ENCODE assay signal across 17 cellular contexts in the genomic region with DNA sequence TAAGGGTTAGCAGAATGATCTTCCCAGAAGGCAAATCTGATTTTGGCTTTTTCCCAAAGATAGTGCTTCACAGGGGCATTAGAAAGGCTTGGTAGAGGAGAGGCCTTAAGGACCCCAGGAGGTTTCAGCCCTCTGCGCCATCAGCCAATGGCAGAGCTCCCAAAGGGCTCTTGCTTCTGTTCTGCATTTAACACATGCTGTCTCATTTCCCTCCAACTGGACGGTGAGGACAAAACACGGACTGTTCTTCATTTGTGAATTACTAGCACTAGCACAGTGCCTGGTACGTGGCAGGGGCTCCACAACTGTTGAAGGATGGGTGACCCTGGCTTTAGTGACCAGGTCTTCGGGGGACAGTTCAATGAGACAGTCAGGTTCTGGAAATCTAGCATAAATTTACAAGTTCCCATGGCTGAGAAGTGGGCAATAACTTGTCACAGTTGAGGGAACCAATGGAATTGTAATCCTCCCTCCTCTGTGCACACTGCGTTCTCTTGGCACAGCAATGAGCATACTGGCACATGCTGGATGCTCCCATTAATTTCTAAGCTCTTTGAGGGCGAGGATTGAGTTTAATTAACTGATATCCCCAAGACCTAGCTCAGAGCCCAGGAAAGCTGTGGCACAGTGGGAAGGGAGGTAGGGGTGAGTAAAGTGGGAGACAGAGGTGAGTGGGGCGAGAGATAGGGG.
"Had no signal": no experiment of that assay in that cellular context is flagged by ENCODE, and none has a peak within 500 bp of the region (broad histone marks: within the 10 kb centered on the region; RNA-seq: fewer than 3 reads in every experiment).

No MANE protein-coding gene starts in this region.

- H3K27me3 Mint-ChIP-seq: activated CD4-positive, alpha-beta T cell treated with anti-CD3 and anti-CD28 coated beads, Interleukin-2, amount 10 ng/mL, durations not matched to agents 24 days and 14 days; activated naive CD8-positive, alpha-beta T cell; central memory CD8-positive, alpha-beta T cell; memory B cell; naive thymus-derived CD8-positive, alpha-beta T cell; progenitor cell of endocrine pancreas had no signal

- H3K27ac ChIP-seq: brain microvascular endothelial cell, thoracic aorta had no signal

- H3K27me3 ChIP-seq: brain microvascular endothelial cell, esophagus squamous epithelium had no signal

- H3K9me3 ChIP-seq: esophagus squamous epithelium, left ventricle myocardium inferior, thoracic aorta had no signal

- DNase-seq: activated CD4-positive, alpha-beta T cell treated with anti-CD3 and anti-CD28 coated beads, Interleukin-2, amount 10 ng/mL, durations not matched to agents 24 days and 14 days; activated CD8-positive, alpha-beta memory T cell treated with anti-CD3 and anti-CD28 coated beads, Interleukin-2, amount 50 U/mL, for 48 hours; activated gamma-delta T cell treated with Interleukin-2 at 50 U/mL for 16 hours; activated T-cell treated with anti-CD3 and anti-CD28 coated beads, Interleukin-2, amount 50 U/mL, for 72 hours; amniotic stem cell; brain microvascular endothelial cell; effector CD8-positive, alpha-beta T cell; esophagus squamous epithelium; left ventricle myocardium inferior; naive thymus-derived CD8-positive, alpha-beta T cell; right cardiac atrium had no signal

- H3K4me3 Mint-ChIP-seq: activated CD4-positive, alpha-beta T cell treated with anti-CD3 and anti-CD28 coated beads, Interleukin-2, amount 10 ng/mL, durations not matched to agents 24 days and 14 days; activated naive CD8-positive, alpha-beta T cell; activated T-cell treated with anti-CD3 and anti-CD28 coated beads, Interleukin-2, amount 50 U/mL, for 72 hours; central memory CD8-positive, alpha-beta T cell; memory B cell; naive thymus-derived CD8-positive, alpha-beta T cell had no signal

- H3K4me2 ChIP-seq: smooth muscle cell had no signal

- H3K27ac Mint-ChIP-seq: activated CD4-positive, alpha-beta T cell treated with anti-CD3 and anti-CD28 coated beads, Interleukin-2, amount 10 ng/mL, durations not matched to agents 24 days and 14 days; activated naive CD8-positive, alpha-beta T cell; activated T-cell treated with anti-CD3 and anti-CD28 coated beads, Interleukin-2, amount 50 U/mL, for 72 hours; memory B cell; naive thymus-derived CD8-positive, alpha-beta T cell; progenitor cell of endocrine pancreas had no signal

- H3K4me3 ChIP-seq: esophagus squamous epithelium, left ventricle myocardium inferior, smooth muscle cell, thoracic aorta had no signal

- H3K4me1 Mint-ChIP-seq: activated CD4-positive, alpha-beta T cell treated with anti-CD3 and anti-CD28 coated beads, Interleukin-2, amount 10 ng/mL, durations not matched to agents 24 days and 14 days; central memory CD8-positive, alpha-beta T cell; memory B cell; naive thymus-derived CD8-positive, alpha-beta T cell had no signal

- ATAC-seq: activated T-cell treated with anti-CD3 and anti-CD28 coated beads, Interleukin-2, amount 50 U/mL, for 72 hours; naive thymus-derived CD8-positive, alpha-beta T cell had no signal

- H3K9me3 Mint-ChIP-seq: activated CD4-positive, alpha-beta T cell treated with anti-CD3 and anti-CD28 coated beads, Interleukin-2, amount 10 ng/mL, durations not matched to agents 24 days and 14 days; activated T-cell treated with anti-CD3 and anti-CD28 coated beads, Interleukin-2, amount 50 U/mL, for 72 hours; central memory CD8-positive, alpha-beta T cell; memory B cell; naive thymus-derived CD8-positive, alpha-beta T cell had no signal
